ENCODE assay signal across 28 cellular contexts in the genomic region with DNA sequence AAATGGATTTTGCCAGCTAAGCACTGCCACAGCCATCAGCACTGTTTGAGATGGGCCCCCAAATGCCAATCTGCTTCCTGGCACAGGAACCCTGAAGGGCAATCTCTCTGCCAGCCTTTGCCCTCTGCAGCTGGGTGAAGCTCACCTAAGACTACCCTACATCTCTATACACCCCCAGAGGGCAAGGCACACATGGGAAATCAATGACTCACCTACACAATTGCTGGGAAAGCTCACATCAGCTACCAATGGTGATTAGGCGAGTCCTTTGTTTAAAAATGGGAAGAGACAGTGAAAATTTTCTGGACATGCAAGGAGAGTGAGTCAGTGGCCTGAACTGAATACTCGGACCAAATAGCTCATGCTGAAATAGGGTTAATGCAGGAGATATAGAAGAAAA.
"Had no signal": no experiment of that assay in that cellular context is flagged by ENCODE, and none has a peak within 500 bp of the region (broad histone marks: within the 10 kb centered on the region; RNA-seq: fewer than 3 reads in every experiment).

No MANE protein-coding gene starts in this region.

- H3K4me1 ChIP-seq: adrenal gland, Peyer's patch had no signal

- H3K27ac ChIP-seq: adrenal gland, cardiac muscle cell, Peyer's patch, RWPE1, WERI-Rb-1 had no signal

- ATAC-seq: activated CD8-positive, alpha-beta T cell treated with anti-CD3 and anti-CD28 coated beads for 36 hours; activated naive CD4-positive, alpha-beta T cell treated with anti-CD3 and anti-CD28 coated beads, Interleukin-2, amount 50 U/mL, for 72 hours; K562; PC-3 had no signal

- DNase-seq: activated CD4-positive, alpha-beta T cell treated with anti-CD3 and anti-CD28 coated beads for 1 hour; activated CD4-positive, alpha-beta T cell treated with anti-CD3 and anti-CD28 coated beads for 48 hours; activated CD4-positive, alpha-beta T cell treated with anti-CD3 and anti-CD28 coated beads, Interleukin-2, amount 50 U/mL, for 4 hours; activated CD4-positive, CD25-positive, alpha-beta regulatory T cell; activated CD8-positive, alpha-beta T cell treated with anti-CD3 and anti-CD28 coated beads for 36 hours; activated gamma-delta T cell; activated naive CD4-positive, alpha-beta T cell treated with anti-CD3 and anti-CD28 coated beads for 36 hours; activated T-cell treated with anti-CD3 and anti-CD28 coated beads, Interleukin-2, amount 50 U/mL, for 24 hours; adrenal gland; NCI-H1105; NCI-H1417 treated with DMSO at 0.1 percent for 48 hours; NCI-H187 treated with DMSO at 0.1 percent for 48 hours; NCI-H2081; NCI-H510A; NCI-H526; NCI-H748 treated with DMSO at 0.1 percent for 48 hours; NK-92 treated with Interleukin-12 subunit alpha and Interleukin-12 subunit beta, amount 100 ng/mL, for 24 hours; PC-3; Right ventricle myocardium superior; SW 1271; T1000; WERI-Rb-1 had no signal

- H3K36me3 ChIP-seq: adrenal gland, cardiac muscle cell, Peyer's patch, WERI-Rb-1 had no signal

- H3K27me3 ChIP-seq: Peyer's patch had no signal

- FAIRE-seq: astrocyte, K562 had no signal

- H3K9me3 ChIP-seq: adrenal gland, Peyer's patch had no signal

- H3K4me3 ChIP-seq: adrenal gland, cardiac muscle cell, K562, Peyer's patch had no signal
